In the genomic region with DNA sequence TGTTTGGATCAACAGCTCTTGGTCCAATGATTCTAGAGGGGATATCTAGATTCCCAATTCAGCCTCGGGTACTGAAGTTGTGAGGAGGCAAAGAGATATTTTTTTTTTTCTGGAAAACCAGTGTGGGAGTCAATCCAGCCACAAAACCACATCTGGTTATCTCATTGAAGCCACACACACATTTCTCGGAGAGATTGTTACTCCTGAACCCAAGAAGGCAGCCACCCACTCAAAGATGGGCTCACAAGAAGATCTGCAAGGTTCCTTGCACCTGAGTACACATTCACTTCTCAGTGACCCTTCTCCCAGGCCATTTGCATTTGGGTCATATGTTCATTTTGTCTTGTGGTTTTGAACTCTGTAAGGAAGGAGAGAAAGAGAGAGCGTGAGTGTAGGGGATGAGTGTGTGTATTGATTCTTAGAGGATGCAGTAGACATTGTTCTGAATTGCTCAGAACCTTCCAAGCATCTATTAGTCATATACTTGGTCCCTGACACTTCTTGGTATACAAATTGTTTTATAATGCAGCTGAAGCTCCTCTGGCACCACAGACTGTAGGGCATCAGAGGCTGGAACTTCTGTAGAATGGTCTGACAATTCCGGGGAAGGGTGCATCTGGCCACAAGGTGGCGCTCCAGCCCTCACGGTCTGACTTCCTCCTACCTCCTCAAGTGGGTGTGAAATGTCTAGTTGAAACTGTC, we compare ENCODE assay signal across 8 cellular contexts. TPM values are rescaled to one million over a fixed set of nuclear protein-coding genes. Genes with fewer than 3 reads are reported as not detected.
DNase-seq lines count a peak whose midpoint lies in the region; ATAC-seq lines count a peak whose summit lies in the region.

No MANE protein-coding gene starts in this region.

- H3K4me3 Mint-ChIP-seq in activated CD8-positive, alpha-beta T cell treated with anti-CD3 and anti-CD28 coated beads, Interleukin-2, amount 10 ng/mL, durations not matched to agents 7 days and 5 days = no peak overlapping the region

- peak; percentile 83 for ATAC-seq in HG03460 (IDR thresholded peaks at IDR 0.05; ENCODE audit: unreplicated experiment)
- peak; percentile 96 for ATAC-seq in activated CD8-positive, alpha-beta T cell treated with anti-CD3 and anti-CD28 coated beads, Interleukin-2, amount 10 ng/mL, durations not matched to agents 7 days and 5 days

- peak in 11 of 14 donors; percentile 11 to 75 (median 43) for DNase-seq in C1 segment of cervical spinal cord (lab: John Stamatoyannopoulos, UW)
- DNase-seq in GM19240 (ENCODE audit: insufficient read length, low spot score) = peak; percentile 72
- DNase-seq in NCI-H82 treated with DMSO at 0.1 percent for 48 hours (lab: John Stamatoyannopoulos, UW; ENCODE audit: unreplicated experiment) = peak; percentile 32
- peak; percentile 88 for DNase-seq in activated CD8-positive, alpha-beta T cell treated with anti-CD3 and anti-CD28 coated beads, Interleukin-2, amount 10 ng/mL, durations not matched to agents 7 days and 5 days
- DNase-seq in ecto neural progenitor cell (ENCODE audit: low spot score) = peak; percentile 78
- DNase-seq in medulla oblongata (ENCODE audit: extremely low spot score) = peak; percentile 82
- peak; percentile 53 to 71 for DNase-seq in stimulated activated CD8-positive, alpha-beta memory T cell treated with anti-CD3 and anti-CD28 coated beads, Interleukin-15, amount 100 ng/mL, for 4 hours (ENCODE audit: low read depth in 2 of 2)

- H3K9me3 Mint-ChIP-seq in activated CD8-positive, alpha-beta T cell treated with anti-CD3 and anti-CD28 coated beads, Interleukin-2, amount 10 ng/mL, durations not matched to agents 7 days and 5 days (ENCODE audit: insufficient read depth) = no peaks in the 10 kb centered on the region

- no peak overlapping the region for H3K27ac Mint-ChIP-seq in activated CD8-positive, alpha-beta T cell treated with anti-CD3 and anti-CD28 coated beads, Interleukin-2, amount 10 ng/mL, durations not matched to agents 7 days and 5 days

- POLR2A ChIA-PET in activated CD8-positive, alpha-beta T cell treated with anti-CD3 and anti-CD28 coated beads, Interleukin-2, amount 10 ng/mL, durations not matched to agents 7 days and 5 days (lab: Charles Lee) = no interaction called here

- H3K4me1 Mint-ChIP-seq in activated CD8-positive, alpha-beta T cell treated with anti-CD3 and anti-CD28 coated beads, Interleukin-2, amount 10 ng/mL, durations not matched to agents 7 days and 5 days (ENCODE audit: low read depth) = peaks cover 12% of the 10 kb centered on the region

- CTCF ChIA-PET in activated CD8-positive, alpha-beta T cell treated with anti-CD3 and anti-CD28 coated beads, Interleukin-2, amount 10 ng/mL, durations not matched to agents 7 days and 5 days (lab: Charles Lee) = interaction anchor here (0.6 to 5.3 kb wide), 23 partner anchors 9 to 639 kb away, joined by 3 to 58 read pairs (median 3); no protein-coding TSS in a partner anchor

- no peaks in the 10 kb centered on the region for H3K36me3 Mint-ChIP-seq in activated CD8-positive, alpha-beta T cell treated with anti-CD3 and anti-CD28 coated beads, Interleukin-2, amount 10 ng/mL, durations not matched to agents 7 days and 5 days (ENCODE audit: low read depth)

- peaks cover 25% of the 10 kb centered on the region for H3K27me3 Mint-ChIP-seq in activated CD8-positive, alpha-beta T cell treated with anti-CD3 and anti-CD28 coated beads, Interleukin-2, amount 10 ng/mL, durations not matched to agents 7 days and 5 days (ENCODE audit: low read depth)

RNA-seq across cellular contexts. Expression of a gene that starts 39.3 kb away (rescaled TPM):
- 100 to 1,000 TPM; 271 to 277 TPM for total RNA-seq in activated CD8-positive, alpha-beta T cell treated with anti-CD3 and anti-CD28 coated beads, Interleukin-2, amount 10 ng/mL, durations not matched to agents 7 days and 5 days

Comparison
In these comparisons a context has a peak if more than half of its experiments do, and no peak if none do; other contexts are left out.
1. Peak in every context shown above with its lines: DNase-seq and ATAC-seq.
2. DNase-seq: peak in every context shown above with its lines; median percentile 88 in activated CD8-positive, alpha-beta T cell treated with anti-CD3 and anti-CD28 coated beads, Interleukin-2, amount 10 ng/mL, durations not matched to agents 7 days and 5 days; 82 in medulla oblongata; 78 in ecto neural progenitor cell; 72 in GM19240; 62 in stimulated activated CD8-positive, alpha-beta memory T cell treated with anti-CD3 and anti-CD28 coated beads, Interleukin-15, amount 100 ng/mL, for 4 hours; 43 in C1 segment of cervical spinal cord; 32 in NCI-H82 treated with DMSO at 0.1 percent for 48 hours.